In the genomic region with DNA sequence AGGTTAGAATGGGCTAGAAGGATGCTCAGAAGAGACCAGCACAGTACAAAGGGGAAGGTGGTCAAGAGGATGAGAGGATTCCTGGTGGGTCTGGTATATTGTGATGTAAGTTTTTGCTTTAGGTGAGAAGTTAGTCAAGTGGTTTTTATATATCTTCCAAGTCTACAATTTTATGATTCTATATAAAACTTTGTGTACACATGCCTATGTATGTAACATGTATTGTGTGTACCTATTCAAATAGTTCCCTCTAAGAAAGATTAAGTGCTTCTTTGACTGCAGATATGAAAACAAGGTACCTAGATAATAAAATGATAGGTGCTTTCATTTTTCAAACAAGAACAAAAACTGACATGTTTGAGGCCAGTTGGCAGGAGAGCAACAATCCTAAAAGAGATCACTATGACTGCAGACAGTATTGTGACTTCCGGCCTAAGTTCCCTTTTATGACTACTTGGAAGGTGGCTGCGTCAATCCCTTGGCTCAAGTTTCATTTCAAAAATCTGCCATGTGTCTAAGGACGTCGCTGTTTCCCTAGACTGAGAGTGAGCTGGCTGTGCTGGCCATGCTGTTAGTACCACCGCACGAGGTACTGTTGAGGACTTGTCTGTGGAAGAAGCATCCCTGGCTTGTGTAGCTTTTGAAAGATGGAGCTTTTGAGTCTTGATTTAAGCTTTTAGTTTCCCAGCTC, we compare ENCODE assay signal across 8 cellular contexts.
DNase-seq lines count a peak whose midpoint lies in the region; ATAC-seq and TF ChIP-seq lines count a peak whose summit lies in the region.

No MANE protein-coding gene starts in this region.

- no peaks in the 10 kb centered on the region for H4K20me1 ChIP-seq in PC-9 (ENCODE audit: insufficient read depth)

- H3K36me3 ChIP-seq in left ventricle myocardium inferior (no peaks in the 10 kb centered on the region), tibial nerve (peaks cover 0 to 8% (median 0%) of the 10 kb centered on the region in 3 donors), PC-9 (ENCODE audit: low read depth) (no peaks in the 10 kb centered on the region)

- H3K27me3 ChIP-seq in left ventricle myocardium inferior (ENCODE audit: low read depth) (no peaks in the 10 kb centered on the region), tibial nerve (no peaks in the 10 kb centered on the region), PC-9 (ENCODE audit: insufficient read depth, low read depth) (no peaks in the 10 kb centered on the region)

- H3K79me2 ChIP-seq in PC-9 (ENCODE audit: low read depth) = no peaks in the 10 kb centered on the region

- BruUV-seq in PC-9 (replicated peaks; lab: Mats Ljungman, UMichigan) = no TSS peak

- peak; percentile 92 for ATAC-seq in GM18505 (IDR thresholded peaks at IDR 0.05; ENCODE audit: unreplicated experiment)
- ATAC-seq in HG02588 (IDR thresholded peaks at IDR 0.05; ENCODE audit: unreplicated experiment) = peak; percentile 73

- DNase-seq in NOMO-1 treated with dmso at 0.1 percent for 144 hours (lab: John Stamatoyannopoulos, UW; ENCODE audit: unreplicated experiment) (peak; percentile 84), left ventricle myocardium inferior (no peak), tibial nerve (ENCODE audit: low spot score in 2 of 2) (peak in 1 of 2 donors; percentile 66), PC-9 (no peak), NCI-H1048 (lab: John Stamatoyannopoulos, UW) (no peak), NCI-H1417 (lab: John Stamatoyannopoulos, UW) (no peak)

- H2AFZ ChIP-seq in PC-9 = no peak overlapping the region

- TF ChIP-seq EP300 in tibial nerve (IDR thresholded peaks at IDR 0.05) = peak; percentile 46

- WGBS in tibial nerve, 2 donors = 62 to 74% methylated on average over 6 of the region's 6 CpGs

- H3K4me1 ChIP-seq in left ventricle myocardium inferior = no peaks in the 10 kb centered on the region
- H3K4me1 ChIP-seq in tibial nerve = peaks cover 0 to 39% (median 7%) of the 10 kb centered on the region in 4 donors
- H3K4me1 ChIP-seq in PC-9 (replicated peaks; ENCODE audit: insufficient read depth) = no peaks in the 10 kb centered on the region

- H3K27ac ChIP-seq in left ventricle myocardium inferior (replicated peaks) (peak overlapping the region; percentile 45), tibial nerve (peak overlapping the region; percentile 21 to 78 (median 64)), PC-9 (no peak overlapping the region)

- H3K4me2 ChIP-seq in PC-9 = no peak overlapping the region

- H3K9me3 ChIP-seq in left ventricle myocardium inferior (replicated peaks) (no peaks in the 10 kb centered on the region), tibial nerve (no peaks in the 10 kb centered on the region), PC-9 (ENCODE audit: insufficient read depth, low read depth) (no peaks in the 10 kb centered on the region)

- no peaks in the 10 kb centered on the region for H3K9me2 ChIP-seq in PC-9 (ENCODE audit: insufficient read depth)

- TF ChIP-seq POLR2A in GM18505 (IDR thresholded peaks at IDR 0.05; ENCODE audit: borderline replicate concordance, extremely low read depth, insufficient read depth, insufficient read length) (no peak), tibial nerve (IDR thresholded peaks at IDR 0.05) (no peak)

- CTCF ChIA-PET in PC-9 (lab: Charles Lee) = no interaction called here

- POLR2A ChIA-PET in PC-9 (lab: Charles Lee; ENCODE audit: unreplicated experiment) = no interaction called here

- TF ChIP-seq CTCF in left ventricle myocardium inferior (IDR thresholded peaks at IDR 0.05; ENCODE audit: borderline replicate concordance) (no peak), tibial nerve (IDR thresholded peaks at IDR 0.05) (no peak), PC-9 (conservative IDR thresholded peaks at IDR 0.05) (no peak)

- no peak overlapping the region for H3K4me3 ChIP-seq in left ventricle myocardium inferior
- H3K4me3 ChIP-seq in tibial nerve = no peak overlapping the region
- H3K4me3 ChIP-seq in PC-9 = no peak overlapping the region

- intact Hi-C loops in left ventricle myocardium inferior (cut with micrococcal nuclease) (no loop called here), PC-9 (cut with micrococcal nuclease; ENCODE audit: unreplicated experiment) (no loop called here)

- H3F3A ChIP-seq in PC-9 (ENCODE audit: insufficient read depth, low read depth) = no peaks in the 10 kb centered on the region
